29 cellular contexts compared by ENCODE assay signal in the genomic region with DNA sequence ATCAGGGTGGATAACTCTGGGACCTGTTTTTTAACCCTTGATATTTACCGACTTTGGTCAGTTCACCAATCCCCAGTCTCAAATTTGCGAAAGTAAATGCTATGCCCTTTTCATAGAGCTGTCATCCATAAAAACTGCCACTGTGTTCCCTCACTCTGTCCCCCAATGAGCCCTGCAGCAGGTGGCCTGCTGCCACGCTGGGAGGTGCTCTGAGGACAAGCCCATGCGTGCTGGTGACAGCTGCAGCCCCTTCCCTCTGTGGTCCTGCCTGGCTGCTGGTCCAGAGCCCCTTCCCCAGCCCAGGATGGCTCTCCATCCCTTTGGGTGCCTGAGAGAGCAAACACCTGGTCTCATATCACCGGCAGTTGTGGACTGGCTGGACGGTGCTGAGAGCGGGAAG.
"Had no signal": no experiment of that assay in that cellular context is flagged by ENCODE, and none has a peak within 500 bp of the region (broad histone marks: within the 10 kb centered on the region; RNA-seq: fewer than 3 reads in every experiment).

No MANE protein-coding gene starts in this region.

- DNase-seq: activated B cell treated with CpG ODN at 0.5 μM for 24 hours; activated CD4-positive, alpha-beta memory T cell treated with anti-CD3 and anti-CD28 coated beads for 36 hours; activated CD4-positive, alpha-beta T cell treated with anti-CD3 and anti-CD28 coated beads for 4 hours; activated CD4-positive, alpha-beta T cell treated with anti-CD3 and anti-CD28 coated beads, Interleukin-2, amount 50 U/mL, for 1 hour; activated CD4-positive, CD25-positive, alpha-beta regulatory T cell treated with anti-CD3 and anti-CD28 coated beads, Interleukin-2, amount 50 U/mL, for 72 hours; activated CD8-positive, alpha-beta memory T cell treated with anti-CD3 and anti-CD28 coated beads, Interleukin-2, amount 50 U/mL, for 4 hours; activated gamma-delta T cell treated with Interleukin-2 at 50 U/mL for 16 hours; activated naive CD4-positive, alpha-beta T cell treated with anti-CD3 and anti-CD28 coated beads for 36 hours; activated T-cell treated with anti-CD3 and anti-CD28 coated beads for 4 hours; activated T-cell treated with anti-CD3 and anti-CD28 coated beads, Interleukin-2, amount 50 U/mL, for 4 hours; adrenal gland; body of pancreas; NCI-H1092 treated with DMSO at 0.1 percent for 48 hours; NCI-H1436 treated with DMSO at 0.1 percent for 48 hours; NCI-H2029; NCI-H510A; NCI-H526; NCI-H748 treated with DMSO at 0.1 percent for 48 hours; NK-92 treated with Interleukin-12 subunit alpha and Interleukin-12 subunit beta, amount 100 ng/mL, for 24 hours; PC-3; Peyer's patch; RPMI8226; SHP77 treated with DMSO at 0.1 percent for 48 hours; SK-N-SH had no signal

- H3K27ac ChIP-seq: adrenal gland, body of pancreas, breast epithelium, coronary artery, KMS-11, Peyer's patch, SJSA1 had no signal

- H3K36me3 ChIP-seq: adrenal gland, breast epithelium, Peyer's patch, SJSA1 had no signal

- H3K27me3 ChIP-seq: adrenal gland, body of pancreas, breast epithelium, Peyer's patch, SJSA1 had no signal

- H3K9me3 ChIP-seq: adrenal gland, body of pancreas, breast epithelium, Peyer's patch, SJSA1, SK-N-SH had no signal

- ATAC-seq: activated naive CD4-positive, alpha-beta T cell treated with anti-CD3 and anti-CD28 coated beads, Interleukin-2, amount 50 U/mL, for 72 hours; activated T-cell treated with anti-CD3 and anti-CD28 coated beads, Interleukin-2, amount 50 U/mL, for 4 hours; body of pancreas; PC-3 had no signal

- H3K4me3 ChIP-seq: adrenal gland, body of pancreas, breast epithelium, coronary artery, Peyer's patch, SJSA1 had no signal
